Comparison of ENCODE assay signal across 26 cellular contexts in the genomic region with DNA sequence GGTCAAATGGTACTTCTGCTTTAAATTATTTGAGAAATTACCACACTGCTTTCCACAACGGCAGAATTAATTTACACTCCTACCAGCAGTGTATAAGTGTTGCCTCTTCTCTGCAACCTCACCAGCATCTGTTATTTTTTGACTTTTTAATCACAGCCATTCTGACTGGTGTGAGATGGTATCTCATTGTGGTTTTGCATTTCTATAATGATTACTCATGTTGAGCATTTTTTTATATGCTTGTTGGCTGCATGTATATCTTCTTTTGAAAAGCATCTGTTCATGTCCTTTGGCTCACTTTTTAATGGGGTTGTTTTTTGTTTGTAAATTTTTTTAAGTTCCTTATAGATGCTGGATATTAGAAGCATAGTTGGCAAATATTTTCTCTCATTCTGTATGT.
"Had no signal": no experiment of that assay in that cellular context is flagged by ENCODE, and none has a peak within 500 bp of the region (broad histone marks: within the 10 kb centered on the region; RNA-seq: fewer than 3 reads in every experiment).

No MANE protein-coding gene starts in this region.

- ATAC-seq: effector memory CD8-positive, alpha-beta T cell; gastrocnemius medialis; left ventricle myocardium superior; lower lobe of right lung; mucosa of descending colon; natural killer cell treated with Interleukin-12 subunit alpha and Interleukin-12 subunit beta and Interleukin-15 and Interleukin-18, amount 100 ng/mL, for 72 hours; pancreas; right lobe of liver had no signal

- H3K27me3 ChIP-seq: esophagus squamous epithelium, gastrocnemius medialis, neutrophil, pancreas, right lobe of liver, stomach, thyroid gland had no signal

- H3K9me3 Mint-ChIP-seq: effector memory CD8-positive, alpha-beta T cell; natural killer cell treated with Interleukin-12 subunit alpha and Interleukin-12 subunit beta and Interleukin-15 and Interleukin-18, amount 100 ng/mL, for 72 hours had no signal

- H3K36me3 Mint-ChIP-seq: memory B cell; mesothelial cell of epicardium; naive B cell; natural killer cell treated with Interleukin-12 subunit alpha and Interleukin-12 subunit beta and Interleukin-15 and Interleukin-18, amount 100 ng/mL, for 72 hours had no signal

- DNase-seq: cortex of kidney; effector memory CD8-positive, alpha-beta T cell; erythroblast; esophagus squamous epithelium; gastrocnemius medialis; head of caudate nucleus; left ventricle myocardium superior; lower lobe of right lung; mucosa of descending colon; naive B cell; pancreas; right lobe of liver; stimulated activated CD4-positive, alpha-beta T cell treated with anti-CD3 and anti-CD28 coated beads, Interleukin-12 subunit alpha, Interleukin-12 subunit beta, amount 100 ng/mL, for 4 hours; stimulated activated CD4-positive, alpha-beta T cell treated with anti-CD3 and anti-CD28 coated beads, Interleukin-1b, Interleukin-23, amount 100 ng/mL, for 48 hours; stimulated activated CD4-positive, alpha-beta T cell treated with anti-CD3 and anti-CD28 coated beads, Interleukin-4, amount 100 ng/mL, for 1 hour; stimulated activated CD8-positive, alpha-beta memory T cell treated with anti-CD3 and anti-CD28 coated beads, Interleukin-4, amount 100 ng/mL, for 48 hours; stimulated activated naive CD4-positive, alpha-beta T cell treated with Interleukin-2 at 50 U/mL for 16 hours; stomach; thyroid gland had no signal

- H3K4me1 ChIP-seq: esophagus squamous epithelium, gastrocnemius medialis, lower lobe of right lung, pancreas, right lobe of liver, stomach, thyroid gland had no signal

- H3K4me3 Mint-ChIP-seq: effector memory CD8-positive, alpha-beta T cell; memory B cell; mesothelial cell of epicardium; naive B cell; natural killer cell treated with Interleukin-12 subunit alpha and Interleukin-12 subunit beta and Interleukin-15 and Interleukin-18, amount 100 ng/mL, for 72 hours; neural crest cell had no signal

- H3K4me3 ChIP-seq: esophagus squamous epithelium, gastrocnemius medialis, lower lobe of right lung, mucosa of descending colon, pancreas, right lobe of liver, smooth muscle cell, stomach, thyroid gland had no signal

- H3K27ac ChIP-seq: esophagus squamous epithelium, gastrocnemius medialis, lower lobe of right lung, neutrophil, right lobe of liver, stomach, thyroid gland had no signal

- H3K9me3 ChIP-seq: gastrocnemius medialis, lower lobe of right lung, mucosa of descending colon, neutrophil, pancreas, right lobe of liver, thyroid gland had no signal

- H3K36me3 ChIP-seq: esophagus squamous epithelium, gastrocnemius medialis, lower lobe of right lung, neutrophil, pancreas, right lobe of liver, stomach, thyroid gland had no signal

- H3K4me1 Mint-ChIP-seq: memory B cell, mesothelial cell of epicardium, naive B cell had no signal

- H3K27ac Mint-ChIP-seq: effector memory CD8-positive, alpha-beta T cell; memory B cell; mesothelial cell of epicardium; naive B cell; natural killer cell treated with Interleukin-12 subunit alpha and Interleukin-12 subunit beta and Interleukin-15 and Interleukin-18, amount 100 ng/mL, for 72 hours; progenitor cell of endocrine pancreas had no signal
